ENCODE assay signal across 8 cellular contexts in genomic region chr3:118304557-118304956, GRCh38.
"Had no signal": no experiment of that assay in that cellular context is flagged by ENCODE, and none has a peak within 500 bp of the region (broad histone marks: within the 10 kb centered on the region; RNA-seq: fewer than 3 reads in every experiment).

No MANE protein-coding gene starts in this region.

- H3K27ac ChIP-seq: GM23248, HL-60 had no signal

- H2AFZ ChIP-seq: GM23248 had no signal

- DNase-seq: GM23248, GOT3, H7, HFFc6, IMR-90 had no signal

- H3K36me3 ChIP-seq: HAP-1 had no signal

- H3K4me1 ChIP-seq: HAP-1 had no signal

- H3K9ac ChIP-seq: GM23248 had no signal

- H3K4me3 ChIP-seq: GM23248, HAP-1 had no signal

- ATAC-seq: HCT116 had no signal

- H3K9me3 ChIP-seq: HAP-1 had no signal
